Comparison of ENCODE assay signal across 7 cellular contexts in genomic region chr18:59918320-59918755, GRCh38. TPM values are rescaled to one million over a fixed set of nuclear protein-coding genes. Genes with fewer than 3 reads are reported as not detected.
DNase-seq lines count a peak whose midpoint lies in the region; ATAC-seq, FAIRE-seq and TF ChIP-seq lines count a peak whose summit lies in the region.

No MANE protein-coding gene starts in this region.

- H3K9me3 ChIP-seq in PC-3 (ENCODE audit: low read length) = no peaks in the 10 kb centered on the region

- H3K4me1 ChIP-seq in PC-3 (ENCODE audit: insufficient read depth, low read length) = peaks cover 64% of the 10 kb centered on the region

- H3K4me2 ChIP-seq in PC-3 (ENCODE audit: low read length) = peak overlapping the region; percentile 56

- peak; percentile 60 for ATAC-seq in GM18498 (IDR thresholded peaks at IDR 0.05; ENCODE audit: unreplicated experiment)
- peak; percentile 41 for ATAC-seq in GM21619 (IDR thresholded peaks at IDR 0.05; ENCODE audit: unreplicated experiment)
- ATAC-seq in PC-3 = peak; percentile 82
- ATAC-seq in esophagus mucosa = peak; percentile 89

- FAIRE-seq in HTR-8/SVneo (lab: Jason Lieb, UNC) = peak; percentile 44

- no peaks in the 10 kb centered on the region for H3K79me2 ChIP-seq in PC-3 (ENCODE audit: low read length)

- POLR2A ChIA-PET in PC-3 (lab: Charles Lee; ENCODE audit: unreplicated experiment) = interaction anchor here (1.0 kb wide), 1 partner anchor 19 kb away, joined by 7 read pairs; the partner anchor contains the start of gene PMAIP1

- H4K20me1 ChIP-seq in PC-3 (ENCODE audit: low read length) = no peaks in the 10 kb centered on the region

- peak overlapping the region; percentile 30; the same call in 1 of the 2 replicates for H2AFZ ChIP-seq in PC-3 (ENCODE audit: low read length)

- peak overlapping the region; percentile 83 for H3K27ac ChIP-seq in PC-3 (ENCODE audit: low read length)
- H3K27ac ChIP-seq in coronary artery = no peak overlapping the region

- no peaks in the 10 kb centered on the region for H3K27me3 ChIP-seq in PC-3 (ENCODE audit: low read length)

- no peaks in the 10 kb centered on the region for H3K9me2 ChIP-seq in PC-3 (replicated peaks; ENCODE audit: low read length)

- DNase-seq in HTR-8/SVneo (ENCODE audit: insufficient read length, low spot score) (peak; percentile 40), PC-3 (peak; percentile 91), renal cortical epithelial cell (ENCODE audit: low read depth) (peak; percentile 79), coronary artery (ENCODE audit: low spot score) (no peak)

- CTCF ChIA-PET in PC-3 (lab: Charles Lee) = no interaction called here

- H3K4me3 ChIP-seq in PC-3 (ENCODE audit: low read length) = no peak overlapping the region
- no peak overlapping the region for H3K4me3 ChIP-seq in coronary artery

- no peaks in the 10 kb centered on the region for H3F3A ChIP-seq in PC-3 (ENCODE audit: low read length, unreplicated experiment)

- no peaks in the 10 kb centered on the region for H3K36me3 ChIP-seq in PC-3 (ENCODE audit: low read depth, low read length)

- no TSS peak for BruUV-seq in PC-3 (replicated peaks; lab: Mats Ljungman, UMichigan)

- peak overlapping the region; percentile 58 for H3K9ac ChIP-seq in PC-3 (ENCODE audit: low read length)

- no peak for TF ChIP-seq CTCF in PC-3 (conservative IDR thresholded peaks at IDR 0.05; ENCODE audit: low read depth, low read length)
- no peak for TF ChIP-seq CTCF in coronary artery (IDR thresholded peaks at IDR 0.05)

- intact Hi-C loops in PC-3 (cut with micrococcal nuclease) = no loop called here

RNA-seq across cellular contexts. Expression of gene PMAIP1, which starts 18.5 kb away (rescaled TPM):
- total RNA-seq in PC-3 (2014; rRNA removed) (39.2 and 41.5 TPM in 2 replicates), esophagus mucosa (11.6 TPM), renal cortical epithelial cell (11.6 and 69.3 TPM in 2 replicates)
